Comparison of ENCODE assay signal across 18 cellular contexts in genomic region chr18:41820784-41821183, GRCh38.
A peak's percentile ranks its signal among the peaks of the same experiment; 100 is the strongest.
DNase-seq lines count a peak whose midpoint lies in the region; ATAC-seq and TF ChIP-seq lines count a peak whose summit lies in the region.
"Had no signal": no experiment of that assay in that cellular context is flagged by ENCODE, and none has a peak within 500 bp of the region (broad histone marks: within the 10 kb centered on the region; RNA-seq: fewer than 3 reads in every experiment).

No MANE protein-coding gene starts in this region.

- CTCF ChIA-PET in GM10248 (lab: Yijun Ruan, JAX), result interaction anchor here (1.2 to 1.9 kb wide), 2 partner anchors 17 to 67 kb away, joined by 3 to 5 read pairs; no protein-coding TSS in a partner anchor

- no peak for TF ChIP-seq POLR2A in gastroesophageal sphincter (IDR thresholded peaks at IDR 0.05)

- no peak overlapping the region for H3K27ac Mint-ChIP-seq in GM23338
- H3K27ac Mint-ChIP-seq in activated T-helper 17 cell treated with anti-CD3 and anti-CD28 coated beads, Interleukin-2, amount 50 U/mL, for 72 hours, result no peak overlapping the region
- H3K27ac Mint-ChIP-seq: T-helper 17 cell had no signal

- ATAC-seq in GM18519 (IDR thresholded peaks at IDR 0.05; ENCODE audit: low FRiP score, unreplicated experiment), result peak; percentile 43
- ATAC-seq in GM23338, result no peak
- peak; percentile 34 for ATAC-seq in activated T-helper 17 cell treated with anti-CD3 and anti-CD28 coated beads, Interleukin-2, amount 50 U/mL, for 72 hours (replicated peaks)
- ATAC-seq in gastroesophageal sphincter, result no peak
- ATAC-seq: PC-3, T-helper 17 cell had no signal

- no peaks in the 10 kb centered on the region for H4K20me1 ChIP-seq in GM23338 (replicated peaks; ENCODE audit: insufficient read depth)

- H3K4me3 ChIP-seq in GM23338, result no peak overlapping the region
- no peak overlapping the region for H3K4me3 ChIP-seq in gastroesophageal sphincter

- peaks cover 3% of the 10 kb centered on the region; the same call in 1 of the 2 replicates for H3K4me1 ChIP-seq in GM23338 (ENCODE audit: insufficient read depth)
- H3K4me1 ChIP-seq in gastroesophageal sphincter, result no peaks in the 10 kb centered on the region
- H3K4me1 ChIP-seq: BE2C had no signal

- no peaks in the 10 kb centered on the region for H3K9me3 ChIP-seq in gastroesophageal sphincter
- H3K9me3 ChIP-seq: BE2C had no signal

- POLR2A ChIA-PET in GM10248 (lab: Yijun Ruan, JAX), result no interaction called here

- TF ChIP-seq CTCF in GM10248 (IDR thresholded peaks at IDR 0.05; ENCODE audit: control extremely low read depth, extremely low read depth, low read depth, missing control alignments) (no peak), GM23338 (conservative IDR thresholded peaks at IDR 0.05; ENCODE audit: low read depth in 2 of 2) (no peak), gastroesophageal sphincter (IDR thresholded peaks at IDR 0.05) (no peak)

- no peaks in the 10 kb centered on the region for H3K27me3 ChIP-seq in GM23338 (ENCODE audit: insufficient read depth)
- H3K27me3 ChIP-seq in gastroesophageal sphincter, result peaks cover 4% of the 10 kb centered on the region
- H3K27me3 ChIP-seq: BE2C had no signal

- no peaks in the 10 kb centered on the region for H3K36me3 Mint-ChIP-seq in GM23338 (ENCODE audit: low read depth)
- no peaks in the 10 kb centered on the region for H3K36me3 Mint-ChIP-seq in activated T-helper 17 cell treated with anti-CD3 and anti-CD28 coated beads, Interleukin-2, amount 50 U/mL, for 72 hours (ENCODE audit: low read depth)

- peaks cover 16% of the 10 kb centered on the region; the same call in 1 of the 2 replicates for H3K9me2 ChIP-seq in GM23338 (ENCODE audit: insufficient read depth)

- H3K79me2 ChIP-seq in GM23338 (replicated peaks; ENCODE audit: insufficient read depth), result no peaks in the 10 kb centered on the region

- WGBS in gastroesophageal sphincter (ENCODE audit: low coverage in 1 of 2), 2 donors, result 61 to 79% methylated on average over 2 to 3 of the region's 3 CpGs

- no peaks in the 10 kb centered on the region for H3F3A ChIP-seq in GM23338 (replicated peaks; ENCODE audit: low read depth)

- H3K27ac ChIP-seq in GM23338 (ENCODE audit: low read depth), result no peak overlapping the region
- H3K27ac ChIP-seq in gastroesophageal sphincter, result no peak overlapping the region

- no peak overlapping the region for H3K4me2 ChIP-seq in GM23338

- H2AFZ ChIP-seq in GM23338, result peak overlapping the region; percentile 56

- H3K4me1 Mint-ChIP-seq in GM23338, result peaks cover 18% of the 10 kb centered on the region
- H3K4me1 Mint-ChIP-seq in activated T-helper 17 cell treated with anti-CD3 and anti-CD28 coated beads, Interleukin-2, amount 50 U/mL, for 72 hours, result no peaks in the 10 kb centered on the region
- H3K4me1 Mint-ChIP-seq: T-helper 17 cell had no signal

- H3K9me3 Mint-ChIP-seq in GM23338, result no peaks in the 10 kb centered on the region
- H3K9me3 Mint-ChIP-seq in activated T-helper 17 cell treated with anti-CD3 and anti-CD28 coated beads, Interleukin-2, amount 50 U/mL, for 72 hours, result peaks cover 4% of the 10 kb centered on the region

- no peaks in the 10 kb centered on the region for H3K36me3 ChIP-seq in GM23338 (ENCODE audit: insufficient read depth)
- H3K36me3 ChIP-seq in gastroesophageal sphincter, result no peaks in the 10 kb centered on the region
- H3K36me3 ChIP-seq: BE2C had no signal

- TF ChIP-seq EP300 in gastroesophageal sphincter (IDR thresholded peaks at IDR 0.05), result no peak

- H3K27me3 Mint-ChIP-seq in GM23338 (ENCODE audit: insufficient read depth, low read depth, poor library complexity), result peaks cover 3% of the 10 kb centered on the region
- H3K27me3 Mint-ChIP-seq in activated T-helper 17 cell treated with anti-CD3 and anti-CD28 coated beads, Interleukin-2, amount 50 U/mL, for 72 hours, result peaks cover 7% of the 10 kb centered on the region
- H3K27me3 Mint-ChIP-seq: T-helper 17 cell had no signal

- DNase-seq in GM10248 (ENCODE audit: extremely low spot score) (peak; percentile 14), GM23338 (ENCODE audit: low spot score) (no peak), dermis blood vessel endothelial cell (no peak), nucleus accumbens (lab: John Stamatoyannopoulos, UW) (no peak)
- DNase-seq: BE2C, DND-41, Kasumi-1, NCI-H1694 treated with DMSO at 0.1 percent for 48 hours, NCI-H2107, NCI-H446 treated with DMSO at 0.1 percent for 48 hours, NCI-H526 treated with DMSO at 0.1 percent for 48 hours, PC-3, Right ventricle myocardium superior, SW 1271, T-helper 17 cell had no signal

- no peak overlapping the region for H3K4me3 Mint-ChIP-seq in GM23338
- H3K4me3 Mint-ChIP-seq in activated T-helper 17 cell treated with anti-CD3 and anti-CD28 coated beads, Interleukin-2, amount 50 U/mL, for 72 hours, result no peak overlapping the region
- H3K4me3 Mint-ChIP-seq: T-helper 17 cell had no signal

TF ChIP-seq in GM23338, 12 proteins besides CTCF, POLR2A, EP300 and RAD21 (continues in another document):
- TF ChIP-seq NANOG (IDR thresholded peaks at IDR 0.05; ENCODE audit: borderline replicate concordance) (no peak), REST (IDR thresholded peaks at IDR 0.05; ENCODE audit: unreplicated experiment) (no peak), CREB1 (CRISPR knock-in tag; IDR thresholded peaks at IDR 0.05; ENCODE audit: low read depth) (no peak), EZH2phosphoT487 (IDR thresholded peaks at IDR 0.05; ENCODE audit: unreplicated experiment) (no peak), JUNB (IDR thresholded peaks at IDR 0.05; ENCODE audit: unreplicated experiment) (no peak)

Comparison
In these comparisons a context has a peak if more than half of its experiments do, and no peak if none do; other contexts are left out.
1. ATAC-seq: peak in GM18519 (single experiment) and activated T-helper 17 cell treated with anti-CD3 and anti-CD28 coated beads, Interleukin-2, amount 50 U/mL, for 72 hours (single experiment); none in GM23338 (single experiment) and gastroesophageal sphincter (single experiment).